In genomic region chr13:59300347-59301165, GRCh38 we compare ENCODE assay signal across 28 cellular contexts.
"Had no signal": no experiment of that assay in that cellular context is flagged by ENCODE, and none has a peak within 500 bp of the region (broad histone marks: within the 10 kb centered on the region; RNA-seq: fewer than 3 reads in every experiment).

No MANE protein-coding gene starts in this region.

- H3K4me1 ChIP-seq: left lung, thyroid gland, upper lobe of right lung had no signal

- ATAC-seq: activated CD8-positive, alpha-beta memory T cell treated with anti-CD3 and anti-CD28 coated beads, Interleukin-2, amount 10 ng/mL, durations not matched to agents 7 days and 5 days; activated CD8-positive, alpha-beta T cell treated with anti-CD3 and anti-CD28 coated beads for 36 hours; activated naive CD8-positive, alpha-beta T cell treated with anti-CD3 and anti-CD28 coated beads, Interleukin-2, amount 50 U/mL, for 24 hours; esophagus mucosa; left lung; T-helper 17 cell; upper lobe of right lung had no signal

- H3K4me3 ChIP-seq: left lung, thyroid gland, upper lobe of right lung had no signal

- H3K27ac Mint-ChIP-seq: activated CD4-positive, alpha-beta T cell treated with anti-CD3 and anti-CD28 coated beads, Interleukin-2, amount 10 ng/mL, durations not matched to agents 7 days and 5 days; activated CD8-positive, alpha-beta memory T cell treated with anti-CD3 and anti-CD28 coated beads, Interleukin-2, amount 10 ng/mL, durations not matched to agents 7 days and 5 days; activated CD8-positive, alpha-beta T cell treated with anti-CD3 and anti-CD28 coated beads for 36 hours; activated naive CD8-positive, alpha-beta T cell treated with anti-CD3 and anti-CD28 coated beads, Interleukin-2, amount 50 U/mL, for 24 hours; activated T-helper 1 cell treated with anti-CD3 and anti-CD28 coated beads, Interleukin-12 subunit alpha, Interleukin-12 subunit beta, Interleukin-2, Interleukin-4 antibody, amounts not matched to agents 30 ng/mL and 10 ng/mL and 1 ng/mL, durations not matched to agents 14 hours and 24 hours and 36 hours; nephron progenitor cell; stimulated activated naive CD8-positive, alpha-beta T cell treated with anti-CD3 and anti-CD28 coated beads, Interleukin-15, Interleukin-2, amounts not matched to agents 100 ng/mL and 50 ng/mL, for 24 hours; T-helper 17 cell had no signal

- H3K36me3 Mint-ChIP-seq: activated CD8-positive, alpha-beta memory T cell treated with anti-CD3 and anti-CD28 coated beads, Interleukin-2, amount 10 ng/mL, durations not matched to agents 7 days and 5 days had no signal

- H3K4me3 Mint-ChIP-seq: activated CD4-positive, alpha-beta T cell treated with anti-CD3 and anti-CD28 coated beads, Interleukin-2, amount 10 ng/mL, durations not matched to agents 7 days and 5 days; activated CD8-positive, alpha-beta memory T cell treated with anti-CD3 and anti-CD28 coated beads, Interleukin-2, amount 10 ng/mL, durations not matched to agents 7 days and 5 days; activated CD8-positive, alpha-beta T cell treated with anti-CD3 and anti-CD28 coated beads for 36 hours; activated naive CD8-positive, alpha-beta T cell treated with anti-CD3 and anti-CD28 coated beads, Interleukin-2, amount 50 U/mL, for 24 hours; activated T-helper 1 cell treated with anti-CD3 and anti-CD28 coated beads, Interleukin-12 subunit alpha, Interleukin-12 subunit beta, Interleukin-2, Interleukin-4 antibody, amounts not matched to agents 30 ng/mL and 10 ng/mL and 1 ng/mL, durations not matched to agents 14 hours and 24 hours and 36 hours; brain; nephron progenitor cell; stimulated activated naive CD8-positive, alpha-beta T cell treated with anti-CD3 and anti-CD28 coated beads, Interleukin-15, Interleukin-2, amounts not matched to agents 100 ng/mL and 50 ng/mL, for 24 hours; T-helper 17 cell had no signal

- H3K9me3 Mint-ChIP-seq: activated CD4-positive, alpha-beta T cell treated with anti-CD3 and anti-CD28 coated beads, Interleukin-2, amount 10 ng/mL, durations not matched to agents 7 days and 5 days; activated CD8-positive, alpha-beta T cell treated with anti-CD3 and anti-CD28 coated beads for 36 hours; activated naive CD8-positive, alpha-beta T cell treated with anti-CD3 and anti-CD28 coated beads, Interleukin-2, amount 50 U/mL, for 24 hours; activated T-helper 1 cell treated with anti-CD3 and anti-CD28 coated beads, Interleukin-12 subunit alpha, Interleukin-12 subunit beta, Interleukin-2, Interleukin-4 antibody, amounts not matched to agents 30 ng/mL and 10 ng/mL and 1 ng/mL, durations not matched to agents 14 hours and 24 hours and 36 hours; stimulated activated naive CD8-positive, alpha-beta T cell treated with anti-CD3 and anti-CD28 coated beads, Interleukin-15, Interleukin-2, amounts not matched to agents 100 ng/mL and 50 ng/mL, for 24 hours had no signal

- H3K27me3 ChIP-seq: left lung, thyroid gland, upper lobe of right lung had no signal

- H3K9me3 ChIP-seq: thyroid gland, upper lobe of right lung had no signal

- H3K4me1 Mint-ChIP-seq: activated CD4-positive, alpha-beta T cell treated with anti-CD3 and anti-CD28 coated beads, Interleukin-2, amount 10 ng/mL, durations not matched to agents 7 days and 5 days; activated CD8-positive, alpha-beta memory T cell treated with anti-CD3 and anti-CD28 coated beads, Interleukin-2, amount 10 ng/mL, durations not matched to agents 7 days and 5 days; activated naive CD8-positive, alpha-beta T cell treated with anti-CD3 and anti-CD28 coated beads, Interleukin-2, amount 50 U/mL, for 24 hours; nephron progenitor cell; T-helper 17 cell had no signal

- H3K36me3 ChIP-seq: left lung, thyroid gland, upper lobe of right lung, WERI-Rb-1 had no signal

- DNase-seq: activated CD4-positive, alpha-beta T cell treated with anti-CD3 and anti-CD28 coated beads, Interleukin-2, amount 10 ng/mL, durations not matched to agents 7 days and 5 days; activated CD4-positive, CD25-positive, alpha-beta regulatory T cell treated with anti-CD3 and anti-CD28 coated beads, Interleukin-2, amount 50 U/mL, for 72 hours; activated CD8-positive, alpha-beta memory T cell treated with anti-CD3 and anti-CD28 coated beads, Interleukin-2, amount 10 ng/mL, durations not matched to agents 7 days and 5 days; activated CD8-positive, alpha-beta T cell treated with anti-CD3 and anti-CD28 coated beads for 36 hours; activated gamma-delta T cell; activated naive CD4-positive, alpha-beta T cell treated with anti-CD3 and anti-CD28 coated beads, Interleukin-2, amount 50 U/mL, for 16 hours; activated naive CD8-positive, alpha-beta T cell treated with anti-CD3 and anti-CD28 coated beads, Interleukin-2, amount 50 U/mL, for 24 hours; activated T-cell treated with anti-CD3 and anti-CD28 coated beads for 4 hours; anterior cingulate cortex; dermis blood vessel endothelial cell; effector CD8-positive, alpha-beta T cell; glutamatergic neuron; hippocampal formation; kidney glomerular epithelial cell; left lung; nephron progenitor cell; occipital lobe; stimulated activated CD4-positive, alpha-beta T cell treated with anti-CD3 and anti-CD28 coated beads, Interleukin-4, amount 100 ng/mL, for 1 hour; substantia nigra; SW 1271; T-helper 17 cell; thyroid gland; upper lobe of right lung; WERI-Rb-1 had no signal

- H3K27ac ChIP-seq: left lung, thyroid gland, upper lobe of right lung, WERI-Rb-1 had no signal

- H3K27me3 Mint-ChIP-seq: activated CD4-positive, alpha-beta T cell treated with anti-CD3 and anti-CD28 coated beads, Interleukin-2, amount 10 ng/mL, durations not matched to agents 7 days and 5 days; activated CD8-positive, alpha-beta memory T cell treated with anti-CD3 and anti-CD28 coated beads, Interleukin-2, amount 10 ng/mL, durations not matched to agents 7 days and 5 days; brain; T-helper 17 cell had no signal
